In genomic region chrX:2390754-2391153, GRCh38 we compare ENCODE assay signal across 1 cellular context.
TF ChIP-seq lines count a peak whose summit lies in the region.

No MANE protein-coding gene starts in this region.

TF ChIP-seq in SK-N-SH, 30 proteins besides CTCF, POLR2A, EP300 and RAD21 (continued from another document):
- no peak for TF ChIP-seq IRF3 (IDR thresholded peaks at IDR 0.05; ENCODE audit: low read depth, low read length)
- TF ChIP-seq MEF2A (IDR thresholded peaks at IDR 0.05; ENCODE audit: borderline replicate concordance, low read depth): no peak
- no peak for TF ChIP-seq TEAD4 (IDR thresholded peaks at IDR 0.05; ENCODE audit: borderline replicate concordance, insufficient read depth)
- TF ChIP-seq SIN3A (IDR thresholded peaks at IDR 0.05; ENCODE audit: borderline replicate concordance, low read depth, low read length): no peak
- no peak for TF ChIP-seq TAF1 (IDR thresholded peaks at IDR 0.05; ENCODE audit: borderline replicate concordance, low read depth, low read length)
- no peak for TF ChIP-seq NRF1 (IDR thresholded peaks at IDR 0.05; ENCODE audit: low read depth, low read length)
- TF ChIP-seq FOXJ3 (CRISPR knock-in tag; IDR thresholded peaks at IDR 0.05): no peak
- TF ChIP-seq CHD2 (IDR thresholded peaks at IDR 0.05; ENCODE audit: low read length, partially characterized antibody): no peak
- TF ChIP-seq MAX (IDR thresholded peaks at IDR 0.05; ENCODE audit: low read depth): no peak
- TF ChIP-seq RXRA (IDR thresholded peaks at IDR 0.05; ENCODE audit: borderline replicate concordance, low read depth): no peak
- TF ChIP-seq FOXM1 (IDR thresholded peaks at IDR 0.05; ENCODE audit: low read depth): no peak
